21 cellular contexts compared by ENCODE assay signal in the genomic region with DNA sequence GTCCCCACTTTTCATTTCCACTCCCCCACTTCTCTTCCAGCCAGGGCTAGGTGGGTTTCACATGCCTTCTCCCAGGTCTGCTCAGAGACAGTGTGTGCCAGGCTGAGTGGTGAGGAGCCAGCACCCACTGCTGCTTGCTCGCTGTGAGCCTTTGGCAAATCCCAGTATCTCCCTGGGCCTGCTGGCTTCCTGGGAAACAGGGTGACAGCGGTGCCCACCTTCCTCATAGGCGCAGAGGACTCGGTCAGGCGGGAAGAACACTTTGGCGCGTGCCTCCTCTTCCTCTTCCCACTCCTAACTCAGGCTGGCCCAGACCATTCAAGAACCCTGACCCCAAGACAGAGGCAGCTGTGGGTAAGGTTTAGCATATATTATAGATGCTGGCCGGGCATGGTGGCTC.
"Had no signal": no experiment of that assay in that cellular context is flagged by ENCODE, and none has a peak within 500 bp of the region (broad histone marks: within the 10 kb centered on the region; RNA-seq: fewer than 3 reads in every experiment).

No MANE protein-coding gene starts in this region.

- H3K27me3 Mint-ChIP-seq: activated B cell treated with CpG ODN at 0.5 μM for 24 hours; activated CD4-positive, alpha-beta T cell treated with anti-CD3 and anti-CD28 coated beads, Interleukin-2, amount 10 ng/mL, durations not matched to agents 24 days and 14 days; central memory CD8-positive, alpha-beta T cell had no signal

- H3K27ac Mint-ChIP-seq: activated B cell treated with CpG ODN at 0.5 μM for 24 hours; activated CD4-positive, alpha-beta T cell treated with anti-CD3 and anti-CD28 coated beads, Interleukin-2, amount 10 ng/mL, durations not matched to agents 24 days and 14 days had no signal

- H3K27me3 ChIP-seq: SJCRH30 had no signal

- H3K9me3 ChIP-seq: SJCRH30, SK-N-SH had no signal

- ATAC-seq: activated T-cell treated with anti-CD3 and anti-CD28 coated beads, Interleukin-2, amount 50 U/mL, for 4 hours; PC-3 had no signal

- H3K4me3 ChIP-seq: SJCRH30 had no signal

- H3K4me3 Mint-ChIP-seq: activated B cell treated with CpG ODN at 0.5 μM for 24 hours; activated CD4-positive, alpha-beta T cell treated with anti-CD3 and anti-CD28 coated beads, Interleukin-2, amount 10 ng/mL, durations not matched to agents 24 days and 14 days; activated T-cell treated with anti-CD3 and anti-CD28 coated beads, Interleukin-2, amount 50 U/mL, for 4 hours; brain; central memory CD8-positive, alpha-beta T cell had no signal

- H3K9me3 Mint-ChIP-seq: activated B cell treated with CpG ODN at 0.5 μM for 24 hours; activated CD4-positive, alpha-beta T cell treated with anti-CD3 and anti-CD28 coated beads, Interleukin-2, amount 10 ng/mL, durations not matched to agents 24 days and 14 days; activated T-cell treated with anti-CD3 and anti-CD28 coated beads, Interleukin-2, amount 50 U/mL, for 4 hours; brain; central memory CD8-positive, alpha-beta T cell had no signal

- H3K27ac ChIP-seq: SJCRH30 had no signal

- DNase-seq: activated B cell treated with CpG ODN at 0.5 μM for 24 hours; activated CD4-positive, alpha-beta T cell treated with anti-CD3 and anti-CD28 coated beads for 1 hour; activated CD4-positive, alpha-beta T cell treated with anti-CD3 and anti-CD28 coated beads, Interleukin-2, amount 10 ng/mL, durations not matched to agents 24 days and 14 days; activated CD4-positive, alpha-beta T cell treated with anti-CD3 and anti-CD28 coated beads, Interleukin-2, amount 50 U/mL, for 48 hours; activated effector memory CD4-positive, alpha-beta T cell treated with anti-CD3 and anti-CD28 coated beads, Interleukin-2, amount 50 U/mL, for 16 hours; activated naive CD4-positive, alpha-beta T cell treated with anti-CD3 and anti-CD28 coated beads, Interleukin-2, amount 50 U/mL, for 16 hours; activated T-cell treated with anti-CD3 and anti-CD28 coated beads, Interleukin-2, amount 50 U/mL, for 4 hours; amygdala; Kasumi-1; KBM-7; NCI-H1105 treated with DMSO at 0.1 percent for 48 hours; NCI-H1436 treated with DMSO at 0.1 percent for 48 hours; NCI-H187; NCI-H446; NCI-H524; PC-3; SJCRH30; SK-N-SH; SW 1271 had no signal

- H3K9ac ChIP-seq: SK-N-SH had no signal
